Comparison of ENCODE assay signal across 15 cellular contexts in the genomic region with DNA sequence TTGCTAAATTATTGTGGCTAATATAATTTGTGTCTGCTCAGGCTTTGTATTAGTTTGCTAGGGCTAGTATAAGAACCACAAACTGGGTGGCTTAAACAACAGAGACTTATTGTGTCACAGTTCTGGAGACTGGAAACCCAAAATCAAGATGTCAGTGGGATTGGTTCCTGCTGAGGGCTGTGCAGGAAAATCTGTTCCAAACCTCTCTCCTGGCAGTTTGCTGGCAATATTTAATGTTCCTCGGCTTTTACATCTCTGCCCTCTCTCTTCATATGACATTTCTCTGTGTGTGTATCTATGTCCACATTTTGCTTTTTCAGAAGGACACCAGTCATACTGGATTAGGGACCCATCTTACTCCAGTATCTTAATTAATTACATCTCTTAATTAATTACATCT.
A peak's percentile ranks its signal among the peaks of the same experiment; 100 is the strongest.
DNase-seq lines count a peak whose midpoint lies in the region; ATAC-seq and TF ChIP-seq lines count a peak whose summit lies in the region.
"Had no signal": no experiment of that assay in that cellular context is flagged by ENCODE, and none has a peak within 500 bp of the region (broad histone marks: within the 10 kb centered on the region; RNA-seq: fewer than 3 reads in every experiment).

No MANE protein-coding gene starts in this region.

- peak overlapping the region; percentile 85 for H3K27ac ChIP-seq in left ventricle myocardium inferior (replicated peaks)
- H3K27ac ChIP-seq in esophagus muscularis mucosa (replicated peaks in 1 of 4): peak overlapping the region; percentile 82 to 92 (median 86)
- peak overlapping the region; percentile 75 to 93 (median 89) for H3K27ac ChIP-seq in gastrocnemius medialis
- peak overlapping the region; percentile 78 to 83 for H3K27ac ChIP-seq in uterus
- H3K27ac ChIP-seq: A549, C4-2B had no signal

- ATAC-seq in Right ventricle myocardium inferior (no peak), gastrocnemius medialis (no peak)
- ATAC-seq: A549 had no signal

- no peaks in the 10 kb centered on the region for H3K27me3 ChIP-seq in left ventricle myocardium inferior (ENCODE audit: low read depth)
- H3K27me3 ChIP-seq in esophagus muscularis mucosa: no peaks in the 10 kb centered on the region
- no peaks in the 10 kb centered on the region for H3K27me3 ChIP-seq in gastrocnemius medialis
- no peaks in the 10 kb centered on the region for H3K27me3 ChIP-seq in uterus
- H3K27me3 ChIP-seq: MG63 had no signal

- intact Hi-C loops in left ventricle myocardium inferior (cut with micrococcal nuclease) (no loop called here), Right ventricle myocardium inferior (cut with DNase I) (loop anchor here (10.0 kb wide), 2 partner anchors 201 to 329 kb away; no protein-coding TSS in a partner anchor), esophagus muscularis mucosa (cut with DNase I) (loop anchor here (10.0 kb wide), 2 partner anchors 289 to 549 kb away; no protein-coding TSS in a partner anchor), gastrocnemius medialis (cut with DNase I; ENCODE audit: low total_unique reads) (loop anchor here (2.0 to 10.0 kb wide), 3 partner anchors 201 to 559 kb away; no protein-coding TSS in a partner anchor), uterus (cut with DNase I; ENCODE audit: low total_unique reads) (no loop called here)

- H3K4me3 ChIP-seq in left ventricle myocardium inferior: no peak overlapping the region
- H3K4me3 ChIP-seq in esophagus muscularis mucosa: no peak overlapping the region
- H3K4me3 ChIP-seq in gastrocnemius medialis: no peak overlapping the region
- no peak overlapping the region for H3K4me3 ChIP-seq in uterus
- H3K4me3 ChIP-seq: A549, MG63 had no signal

- H3K4me1 ChIP-seq in left ventricle myocardium inferior (peaks cover 17% of the 10 kb centered on the region), esophagus muscularis mucosa (peaks cover 25 to 39% (median 34%) of the 10 kb centered on the region in 4 donors), gastrocnemius medialis (peaks cover 29 to 30% of the 10 kb centered on the region in 2 donors), uterus (peaks cover 0 to 3% of the 10 kb centered on the region in 2 donors)
- H3K4me1 ChIP-seq: A549 had no signal

- H3K9me3 ChIP-seq in left ventricle myocardium inferior (replicated peaks) (no peaks in the 10 kb centered on the region), esophagus muscularis mucosa (no peaks in the 10 kb centered on the region), gastrocnemius medialis (no peaks in the 10 kb centered on the region), uterus (no peaks in the 10 kb centered on the region)
- H3K9me3 ChIP-seq: A549, MG63 had no signal

- H3K36me3 ChIP-seq in left ventricle myocardium inferior (no peaks in the 10 kb centered on the region), esophagus muscularis mucosa (no peaks in the 10 kb centered on the region), gastrocnemius medialis (no peaks in the 10 kb centered on the region), uterus (no peaks in the 10 kb centered on the region)
- H3K36me3 ChIP-seq: MG63 had no signal

- TF ChIP-seq POLR2A in esophagus muscularis mucosa (IDR thresholded peaks at IDR 0.05; ENCODE audit: low read depth) (no peak), gastrocnemius medialis (IDR thresholded peaks at IDR 0.05) (no peak), uterus (IDR thresholded peaks at IDR 0.05) (no peak)

- no peak for TF ChIP-seq CTCF in left ventricle myocardium inferior (IDR thresholded peaks at IDR 0.05; ENCODE audit: borderline replicate concordance)
- TF ChIP-seq CTCF in esophagus muscularis mucosa (IDR thresholded peaks at IDR 0.05): no peak
- no peak for TF ChIP-seq CTCF in gastrocnemius medialis (IDR thresholded peaks at IDR 0.05 in 4 of 5, conservative IDR thresholded peaks at IDR 0.05 in 1 of 5)
- no peak for TF ChIP-seq CTCF in uterus (IDR thresholded peaks at IDR 0.05)

- 80% methylated on average over 1 of the region's 1 CpG for WGBS in esophagus muscularis mucosa

- no peak for TF ChIP-seq EP300 in esophagus muscularis mucosa (IDR thresholded peaks at IDR 0.05)

- in situ Hi-C loops in gastrocnemius medialis (cut with MboI; ENCODE audit: low sequenced_read_pairs in 4 of 4): loop anchor here in 2 of 4 donors (10.0 to 25.0 kb wide), 3 partner anchors 208 to 567 kb away; no protein-coding TSS in a partner anchor

- DNase-seq in left ventricle myocardium inferior (no peak), Right ventricle myocardium inferior (ENCODE audit: missing footprints) (no peak), esophagus muscularis mucosa (ENCODE audit: extremely low spot score) (no peak), gastrocnemius medialis (no peak), uterus (no peak), SIG-M5 treated with dmso at 0.1 percent for 504 hours (lab: John Stamatoyannopoulos, UW; ENCODE audit: unreplicated experiment) (no peak), midbrain (lab: John Stamatoyannopoulos, UW) (no peak), NCI-H2171 (lab: John Stamatoyannopoulos, UW) (no peak)
- DNase-seq: H9, MG63, NCI-H1092 treated with DMSO at 0.1 percent for 48 hours, NCI-H1694 treated with DMSO at 0.1 percent for 48 hours, NCI-H510A had no signal

Comparison
In these comparisons a context has a peak if more than half of its experiments do, and no peak if none do; other contexts are left out.
1. intact Hi-C loops: an anchor here in Right ventricle myocardium inferior (10.0 kb wide), esophagus muscularis mucosa (10.0 kb wide) and gastrocnemius medialis (2.0 to 10.0 kb wide); none called in left ventricle myocardium inferior and uterus.